ENCODE assay signal across 15 cellular contexts in genomic region chr18:54877076-54877475, GRCh38. TPM values are rescaled to one million over a fixed set of nuclear protein-coding genes. Genes with fewer than 3 reads are reported as not detected.
A peak's percentile ranks its signal among the peaks of the same experiment; 100 is the strongest.
DNase-seq lines count a peak whose midpoint lies in the region; TF ChIP-seq lines count a peak whose summit lies in the region.
"Had no signal": no experiment of that assay in that cellular context is flagged by ENCODE, and none has a peak within 500 bp of the region (broad histone marks: within the 10 kb centered on the region; RNA-seq: fewer than 3 reads in every experiment).

No MANE protein-coding gene starts in this region.

- H3K9ac ChIP-seq in GM23248 (no peak overlapping the region), mesenchymal stem cell (ENCODE audit: low read length) (no peak overlapping the region), smooth muscle cell (ENCODE audit: low read depth) (no peak overlapping the region)

- H3F3A ChIP-seq in GM23248 (ENCODE audit: insufficient read depth) (no peaks in the 10 kb centered on the region), smooth muscle cell (ENCODE audit: low read depth) (peaks cover 8% of the 10 kb centered on the region)

- H3K36me3 ChIP-seq in GM23248 (ENCODE audit: low read depth) (no peaks in the 10 kb centered on the region), mesenchymal stem cell (ENCODE audit: control insufficient read depth in 1 of 2, insufficient read depth in 2 of 2, low read depth in 1 of 2, low read length in 2 of 2) (no peaks in the 10 kb centered on the region), smooth muscle cell (ENCODE audit: low read depth) (no peaks in the 10 kb centered on the region)
- H3K36me3 ChIP-seq: BE2C had no signal

- WGBS in GM23248 (ENCODE audit: low coverage in 1 of 2, low lambda C conversion rate in 2 of 2, missing lambda C conversion rate in 2 of 2), 2 experiments: 90 to 94% methylated on average over 1 of the region's 1 CpG
- no CpG with 5 or more reads among the region's 1 CpG for WGBS in mesenchymal stem cell
- 75% methylated on average over 1 of the region's 1 CpG for WGBS in smooth muscle cell (ENCODE audit: low lambda C conversion rate)

- peak overlapping the region; percentile 58 for H2BK120ac ChIP-seq in mesenchymal stem cell (ENCODE audit: low read depth, low read length)

- intact Hi-C loops in posterior cingulate gyrus (cut with DNase I): no loop called here

- H3K27me3 ChIP-seq in GM23248 (replicated peaks; ENCODE audit: insufficient read depth) (no peaks in the 10 kb centered on the region), mesenchymal stem cell (ENCODE audit: control insufficient read depth in 1 of 2, insufficient read depth in 1 of 2, low read length in 2 of 2) (no peaks in the 10 kb centered on the region), smooth muscle cell (ENCODE audit: low read depth) (no peaks in the 10 kb centered on the region)
- H3K27me3 ChIP-seq: BE2C had no signal

- no peak overlapping the region for H2BK5ac ChIP-seq in mesenchymal stem cell (ENCODE audit: low read depth, low read length, poor library complexity, severe bottlenecking)

- H3K23ac ChIP-seq in mesenchymal stem cell (ENCODE audit: low read length in 2 of 2): no peak overlapping the region

- no peak overlapping the region for H2BK15ac ChIP-seq in mesenchymal stem cell (ENCODE audit: low read depth, poor library complexity, severe bottlenecking)

- in situ Hi-C loops in GM23248 (cut with MboI): no loop called here

- no peak for TF ChIP-seq CTCF in smooth muscle cell (IDR thresholded peaks at IDR 0.05; ENCODE audit: borderline replicate concordance, insufficient read depth, poor library complexity, severe bottlenecking)

- no peak overlapping the region for H2AFZ ChIP-seq in GM23248
- no peak overlapping the region for H2AFZ ChIP-seq in mesenchymal stem cell (ENCODE audit: low read depth, low read length)
- H2AFZ ChIP-seq in smooth muscle cell (ENCODE audit: low read depth): no peak overlapping the region
- H2AFZ ChIP-seq: GM23338 had no signal

- peaks cover 21% of the 10 kb centered on the region for H3K4me1 ChIP-seq in GM23248 (ENCODE audit: insufficient read depth)
- H3K4me1 ChIP-seq in mesenchymal stem cell (ENCODE audit: control insufficient read depth, insufficient read depth, low read depth, low read length): no peaks in the 10 kb centered on the region
- peaks cover 14% of the 10 kb centered on the region for H3K4me1 ChIP-seq in smooth muscle cell (ENCODE audit: low read depth)

- H3K14ac ChIP-seq in mesenchymal stem cell (ENCODE audit: low read length in 2 of 2): no peak overlapping the region

- H4K20me1 ChIP-seq in GM23248 (ENCODE audit: insufficient read depth) (no peaks in the 10 kb centered on the region), smooth muscle cell (ENCODE audit: low read depth) (no peaks in the 10 kb centered on the region)

- H3K4me3 ChIP-seq in GM23248 (no peak overlapping the region), mesenchymal stem cell (ENCODE audit: insufficient read depth in 1 of 2, low read depth in 1 of 2, low read length in 2 of 2) (no peak overlapping the region), smooth muscle cell (no peak overlapping the region)
- H3K4me3 ChIP-seq: GM23338 had no signal

- no peak overlapping the region for H4K8ac ChIP-seq in mesenchymal stem cell (ENCODE audit: low read length)

- H3K9me3 ChIP-seq in GM23248 (ENCODE audit: low read depth) (no peaks in the 10 kb centered on the region), mesenchymal stem cell (ENCODE audit: control insufficient read depth, low read length) (no peaks in the 10 kb centered on the region), smooth muscle cell (replicated peaks; ENCODE audit: low read depth) (no peaks in the 10 kb centered on the region)
- H3K9me3 ChIP-seq: BE2C had no signal

- no peaks in the 10 kb centered on the region for H3K9me2 ChIP-seq in GM23248 (ENCODE audit: insufficient read depth)

- H3K27ac ChIP-seq in GM23248: no peak overlapping the region
- H3K27ac ChIP-seq in mesenchymal stem cell (ENCODE audit: low read length, poor library complexity, severe bottlenecking): no peak overlapping the region
- H3K27ac ChIP-seq in smooth muscle cell (ENCODE audit: low read depth): peak overlapping the region; percentile 83
- H3K27ac ChIP-seq: C4-2B had no signal

- H3K4me2 ChIP-seq in GM23248 (ENCODE audit: unreplicated experiment): no peak overlapping the region
- H3K4me2 ChIP-seq in mesenchymal stem cell (ENCODE audit: low read length, poor library complexity, severe bottlenecking): no peak overlapping the region
- H3K4me2 ChIP-seq in smooth muscle cell: no peak overlapping the region
- H3K4me2 ChIP-seq: GM23338 had no signal

- H3K4ac ChIP-seq in mesenchymal stem cell (ENCODE audit: low read depth in 1 of 2, low read length in 2 of 2): no peak overlapping the region

- no peak overlapping the region for H3K18ac ChIP-seq in mesenchymal stem cell (ENCODE audit: low read depth in 1 of 2, low read length in 2 of 2)

- DNase-seq in GM23248 (peak; percentile 24), amniotic epithelial cell (ENCODE audit: low read depth) (peak; percentile 65), mesenchymal stem cell (peak; percentile 60), smooth muscle cell (lab: John Stamatoyannopoulos, UW; ENCODE audit: unreplicated experiment) (no peak), NOMO-1 treated with DMSO at 0.1 percent for 48 hours (lab: John Stamatoyannopoulos, UW; ENCODE audit: unreplicated experiment) (no peak), cortex of kidney (lab: John Stamatoyannopoulos, UW) (no peak), posterior cingulate gyrus (no peak)
- DNase-seq: BE2C; CD4-positive, alpha-beta memory T cell; DMS79; EL; GDM1; H7 had no signal

- H3K79me2 ChIP-seq in GM23248 (ENCODE audit: insufficient read depth) (no peaks in the 10 kb centered on the region), smooth muscle cell (ENCODE audit: low read depth) (no peaks in the 10 kb centered on the region)

- no peak overlapping the region for H2AK5ac ChIP-seq in mesenchymal stem cell (ENCODE audit: low read length, severe bottlenecking)

- H4K91ac ChIP-seq in mesenchymal stem cell (ENCODE audit: low read length): no peak overlapping the region

- H3K79me1 ChIP-seq in mesenchymal stem cell (replicated peaks; ENCODE audit: low read length, poor library complexity, severe bottlenecking): no peaks in the 10 kb centered on the region

- H2BK12ac ChIP-seq in mesenchymal stem cell (ENCODE audit: low read length in 2 of 2): no peak overlapping the region

RNA-seq across cellular contexts. Expression of gene RAB27B, which starts 48.8 kb away (rescaled TPM):
- total RNA-seq in GM23248 (2014; rRNA removed; shearing (Covaris generic)): 0.13 and 0.54 TPM in 2 replicates
- polyA plus RNA-seq in GM23248 (2016; fragmentation: Nextera tagmentation; extraction: Ambion mirVana) (0.18 and 0.45 TPM in 2 replicates), smooth muscle cell (0.98 and 2.4 TPM in 2 replicates)
- 122 TPM for polyA plus RNA-seq in mesenchymal stem cell (2013, experiment 1 of 2)
- 127 TPM for polyA plus RNA-seq in mesenchymal stem cell (2013, experiment 2 of 2)
- 8.9 and 9.5 TPM in 2 replicates for total RNA-seq in smooth muscle cell
- total RNA-seq: H7 had no signal

Comparison
In these comparisons a context has a peak if more than half of its experiments do, and no peak if none do; other contexts are left out.
1. DNase-seq: peak in GM23248 (single experiment), amniotic epithelial cell (single experiment) and mesenchymal stem cell (single experiment); none in smooth muscle cell (single experiment), NOMO-1 treated with DMSO at 0.1 percent for 48 hours (single experiment), cortex of kidney (single experiment) and posterior cingulate gyrus (0 of 10).